8 cellular contexts compared by ENCODE assay signal in genomic region chr2:230864605-230865323, GRCh38. TPM values are rescaled to one million over a fixed set of nuclear protein-coding genes. Genes with fewer than 3 reads are reported as not detected.
DNase-seq lines count a peak whose midpoint lies in the region; ATAC-seq and TF ChIP-seq lines count a peak whose summit lies in the region.

TSS of gene ITM2C (plus strand) at chr2:230864942. CDS start at chr2:230865026, 84 bp downstream.

- H3K27me3 Mint-ChIP-seq in CD4-positive, alpha-beta T cell, result no peaks in the 10 kb centered on the region
- peaks cover 20% of the 10 kb centered on the region for H3K27me3 Mint-ChIP-seq in neural crest cell (ENCODE audit: low read depth)

- peak; percentile 51 to 81 (median 70) for DNase-seq in CD4-positive, alpha-beta T cell
- DNase-seq in Panc1 (ENCODE audit: low read depth, low spot score) (no peak), fibroblast of the aortic adventitia (ENCODE audit: low read depth) (peak; percentile 43), neural crest cell (ENCODE audit: low read depth, low spot score) (peak; percentile 64), substantia nigra (lab: John Stamatoyannopoulos, UW) (peak in 29 of 49 donors; percentile 22 to 84 (median 54))
- peak; percentile 67 for DNase-seq in activated T-helper 9 cell treated with anti-CD3 and anti-CD28 coated beads, Interleukin-2, amount 50 U/mL, for 16 hours (ENCODE audit: low read depth)

- in situ Hi-C loops in Panc1 (cut with HindIII; ENCODE audit: low pct_unique_long_range_greater_than_20kb, low sequenced_read_pairs), result no loop called here

- no peaks in the 10 kb centered on the region for H3K27me3 ChIP-seq in CD4-positive, alpha-beta T cell (ENCODE audit: control insufficient read depth, insufficient read depth, low read length)
- no peaks in the 10 kb centered on the region for H3K27me3 ChIP-seq in Panc1 (ENCODE audit: control insufficient read depth, insufficient read depth, low read length)

- intact Hi-C loops in CD4-positive, alpha-beta T cell (cut with DNase I, micrococcal nuclease), result loop anchor here in 1 of 2 experiments (2.0 kb wide), 1 partner anchor 40 kb away; no protein-coding TSS in a partner anchor
- intact Hi-C loops in Panc1 (cut with micrococcal nuclease; ENCODE audit: unreplicated experiment), result no loop called here

- POLR2A ChIA-PET in CD4-positive, alpha-beta T cell (lab: Charles Lee), result interaction anchor here (0.6 to 1.4 kb wide), 7 partner anchors 12 to 600 kb away, joined by 3 to 6 read pairs (median 4); partner anchors contain the start of genes GPR55 and NCL
- POLR2A ChIA-PET in Panc1 (lab: Charles Lee), result interaction anchor here (0.7 kb wide), 1 partner anchor 17 kb away, joined by 3 read pairs; no protein-coding TSS in a partner anchor

- BruUV-seq in Panc1 (replicated peaks; lab: Mats Ljungman, UMichigan), result no TSS peak

- CTCF ChIA-PET in CD4-positive, alpha-beta T cell (lab: Charles Lee), result interaction anchor here (0.8 to 1.5 kb wide), 3 partner anchors 34 to 60 kb away, joined by 3 to 5 read pairs (median 4); no protein-coding TSS in a partner anchor
- CTCF ChIA-PET in Panc1 (lab: Charles Lee), result no interaction called here

- H3K36me3 Mint-ChIP-seq in CD4-positive, alpha-beta T cell (ENCODE audit: low read depth), result peaks cover 4% of the 10 kb centered on the region
- H3K36me3 Mint-ChIP-seq in neural crest cell (ENCODE audit: low read depth), result no peaks in the 10 kb centered on the region

- H3K4me3 ChIP-seq in Panc1 (ENCODE audit: low read depth in 2 of 2, low read length in 2 of 2) (peak within 1 kb of the TSS; percentile 77 to 81), fibroblast of the aortic adventitia (ENCODE audit: low read depth, low read length) (peak within 1 kb of the TSS; percentile 77)

- H3K9me3 ChIP-seq in CD4-positive, alpha-beta T cell (ENCODE audit: control insufficient read depth, low read length), result no peaks in the 10 kb centered on the region
- H3K9me3 ChIP-seq in Panc1 (ENCODE audit: control insufficient read depth, insufficient read depth, low read depth, low read length), result no peaks in the 10 kb centered on the region

- TF ChIP-seq CTCF in CD4-positive, alpha-beta T cell (IDR thresholded peaks at IDR 0.05), result peak; percentile 35
- TF ChIP-seq CTCF in Panc1 (IDR thresholded peaks at IDR 0.05), result peak; percentile 89
- TF ChIP-seq CTCF in fibroblast of the aortic adventitia (IDR thresholded peaks at IDR 0.05; ENCODE audit: insufficient read depth, low read length), result peak; percentile 27
- peak; percentile 58 for TF ChIP-seq CTCF in neural crest cell (conservative IDR thresholded peaks at IDR 0.05)

- H3K4me1 ChIP-seq in Panc1 (ENCODE audit: control insufficient read depth, insufficient read depth, low read length), result peaks cover 41% of the 10 kb centered on the region

- peaks cover 53% of the 10 kb centered on the region for H3K4me1 Mint-ChIP-seq in CD4-positive, alpha-beta T cell (ENCODE audit: low read depth)
- peaks cover 40% of the 10 kb centered on the region for H3K4me1 Mint-ChIP-seq in neural crest cell

- peaks cover 3% of the 10 kb centered on the region; the same call in 1 of the 2 replicates for H3K36me3 ChIP-seq in Panc1 (ENCODE audit: control insufficient read depth, insufficient read depth, low read length)

- peak within 1 kb of the TSS; percentile 21 for H3K27ac ChIP-seq in CD4-positive, alpha-beta T cell (ENCODE audit: low read depth, low read length)
- H3K27ac ChIP-seq in Panc1 (ENCODE audit: low read length), result peak within 1 kb of the TSS; percentile 74
- peak within 1 kb of the TSS; percentile 44 for H3K27ac ChIP-seq in substantia nigra (ENCODE audit: low read depth, low read length, poor library complexity, severe bottlenecking)

- peak; percentile 83 for ATAC-seq in CD4-positive, alpha-beta T cell (ENCODE audit: poor library complexity)
- ATAC-seq in GM19328 (IDR thresholded peaks at IDR 0.05; ENCODE audit: unreplicated experiment) (peak; percentile 57), HG03469 (IDR thresholded peaks at IDR 0.05; ENCODE audit: unreplicated experiment) (peak; percentile 69), Panc1 (peak; percentile 88)

- peak within 1 kb of the TSS; percentile 63 for H3K27ac Mint-ChIP-seq in CD4-positive, alpha-beta T cell
- H3K27ac Mint-ChIP-seq in neural crest cell (ENCODE audit: unreplicated experiment), result peak within 1 kb of the TSS; percentile 87

- no peaks in the 10 kb centered on the region for H3K9me3 Mint-ChIP-seq in CD4-positive, alpha-beta T cell
- H3K9me3 Mint-ChIP-seq in neural crest cell, result no peaks in the 10 kb centered on the region

- peak within 1 kb of the TSS; percentile 92 for H3K4me3 Mint-ChIP-seq in CD4-positive, alpha-beta T cell
- H3K4me3 Mint-ChIP-seq in neural crest cell, result peak within 1 kb of the TSS; percentile 91

RNA-seq across cellular contexts. Expression of gene ITM2C, which starts in this region (rescaled TPM):
- 10 to 100 TPM; 19.8 to 21.5 TPM for total RNA-seq in CD4-positive, alpha-beta T cell
- total RNA-seq in Panc1 (2021; ENCODE audit: unreplicated experiment) (114 TPM), fibroblast of the aortic adventitia (ENCODE audit: low replicate concordance) (26.5 and 38.1 TPM in 2 replicates), neural crest cell (106 TPM in 2 replicates)
- 256 TPM for polyA plus RNA-seq in Panc1 (2012; ENCODE audit: insufficient read length)

Comparison
In these comparisons a context has a peak if more than half of its experiments do, and no peak if none do; other contexts are left out.
1. H3K27ac ChIP-seq: peak in every context shown above with its lines; median percentile 74 in Panc1; 44 in substantia nigra; 21 in CD4-positive, alpha-beta T cell.
2. CTCF ChIP-seq: peak in every context shown above with its lines; median percentile 89 in Panc1; 58 in neural crest cell; 35 in CD4-positive, alpha-beta T cell; 27 in fibroblast of the aortic adventitia.